Comparison of ENCODE assay signal across 20 cellular contexts in genomic region chr3:127479449-127479848, GRCh38.
DNase-seq lines count a peak whose midpoint lies in the region; TF ChIP-seq lines count a peak whose summit lies in the region.
"Had no signal": no experiment of that assay in that cellular context is flagged by ENCODE, and none has a peak within 500 bp of the region (broad histone marks: within the 10 kb centered on the region; RNA-seq: fewer than 3 reads in every experiment).

No MANE protein-coding gene starts in this region.

- no peak overlapping the region for H3K4me3 Mint-ChIP-seq in CD14-positive monocyte
- no peak overlapping the region for H3K4me3 Mint-ChIP-seq in endodermal cell
- H3K4me3 Mint-ChIP-seq: activated T-helper 17 cell treated with anti-CD3 and anti-CD28 coated beads, Interleukin-2, amount 50 U/mL, for 72 hours; dendritic cell treated with granulocyte-macrophage colony-stimulating factor and Interleukin-4, amounts not matched to agents 40 ng/mL and 50 ng/mL, for 4 days; stimulated activated effector memory CD8-positive, alpha-beta T cell treated with anti-CD3 and anti-CD28 coated beads, Interleukin-12 subunit alpha, Interleukin-12 subunit beta, amount 100 ng/mL, for 72 hours; T-helper 2 cell treated with Interferon-gamma antibody and Interleukin-4, amounts not matched to agents 5 μg/mL and 100 μg/mL, for 36 hours had no signal

- H3K36me3 Mint-ChIP-seq in CD14-positive monocyte (no peaks in the 10 kb centered on the region), endodermal cell (ENCODE audit: low read depth) (no peaks in the 10 kb centered on the region)

- WGBS in endodermal cell (ENCODE audit: insufficient coverage in 1 of 2, insufficient read length in 1 of 2), 2 experiments = 65 to 74% methylated on average over 11 to 12 of the region's 12 CpGs

- H3K4me2 ChIP-seq in osteoblast (ENCODE audit: insufficient read depth, low read length) = no peak overlapping the region

- H3K27ac Mint-ChIP-seq in CD14-positive monocyte (no peak overlapping the region), endodermal cell (no peak overlapping the region)
- H3K27ac Mint-ChIP-seq: activated T-helper 17 cell treated with anti-CD3 and anti-CD28 coated beads, Interleukin-2, amount 50 U/mL, for 72 hours; dendritic cell treated with granulocyte-macrophage colony-stimulating factor and Interleukin-4, amounts not matched to agents 40 ng/mL and 50 ng/mL, for 4 days; stimulated activated effector memory CD8-positive, alpha-beta T cell treated with anti-CD3 and anti-CD28 coated beads, Interleukin-12 subunit alpha, Interleukin-12 subunit beta, amount 100 ng/mL, for 72 hours; T-helper 2 cell treated with Interferon-gamma antibody and Interleukin-4, amounts not matched to agents 5 μg/mL and 100 μg/mL, for 36 hours had no signal

- H3K9me3 ChIP-seq in BE2C (no peaks in the 10 kb centered on the region), endodermal cell (ENCODE audit: control insufficient read depth, low read length) (no peaks in the 10 kb centered on the region), osteoblast (ENCODE audit: low read depth, low read length) (no peaks in the 10 kb centered on the region)
- H3K9me3 ChIP-seq: breast epithelium, Caco-2, neutrophil, thoracic aorta had no signal

- TF ChIP-seq CTCF in BE2C (IDR thresholded peaks at IDR 0.05; ENCODE audit: low read depth, low read length) (no peak), CD14-positive monocyte (IDR thresholded peaks at IDR 0.05) (no peak), endodermal cell (conservative IDR thresholded peaks at IDR 0.05) (no peak), osteoblast (IDR thresholded peaks at IDR 0.05; ENCODE audit: extremely low read depth, low read depth, low read length) (no peak)

- H3K27me3 Mint-ChIP-seq in CD14-positive monocyte (ENCODE audit: low read depth in 3 of 3) = peaks cover 10 to 23% (median 17%) of the 10 kb centered on the region in 3 donors
- H3K27me3 Mint-ChIP-seq in endodermal cell (ENCODE audit: insufficient read depth) = peaks cover 6% of the 10 kb centered on the region

- H3K27ac ChIP-seq in endodermal cell (ENCODE audit: low read depth, low read length) (peak overlapping the region; percentile 47), osteoblast (ENCODE audit: low read depth, low read length) (no peak overlapping the region)
- H3K27ac ChIP-seq: breast epithelium, neutrophil, thoracic aorta had no signal

- intact Hi-C loops in CD14-positive monocyte (cut with micrococcal nuclease) = no loop called here

- H3K27me3 ChIP-seq in BE2C = no peaks in the 10 kb centered on the region
- H3K27me3 ChIP-seq in endodermal cell (ENCODE audit: control insufficient read depth, insufficient read depth, low read length, poor library complexity, severe bottlenecking) = no peaks in the 10 kb centered on the region
- H3K27me3 ChIP-seq in osteoblast (ENCODE audit: insufficient read depth, low read length) = peaks cover 10% of the 10 kb centered on the region
- H3K27me3 ChIP-seq: breast epithelium had no signal

- no peaks in the 10 kb centered on the region for H3K9me3 Mint-ChIP-seq in CD14-positive monocyte
- no peaks in the 10 kb centered on the region for H3K9me3 Mint-ChIP-seq in endodermal cell
- H3K9me3 Mint-ChIP-seq: activated T-helper 17 cell treated with anti-CD3 and anti-CD28 coated beads, Interleukin-2, amount 50 U/mL, for 72 hours; dendritic cell treated with granulocyte-macrophage colony-stimulating factor and Interleukin-4, amounts not matched to agents 40 ng/mL and 50 ng/mL, for 4 days; stimulated activated effector memory CD8-positive, alpha-beta T cell treated with anti-CD3 and anti-CD28 coated beads, Interleukin-12 subunit alpha, Interleukin-12 subunit beta, amount 100 ng/mL, for 72 hours; T-helper 2 cell treated with Interferon-gamma antibody and Interleukin-4, amounts not matched to agents 5 μg/mL and 100 μg/mL, for 36 hours had no signal

- H2AFZ ChIP-seq in osteoblast (ENCODE audit: low read length) = no peak overlapping the region

- H3K4me1 ChIP-seq in BE2C (peaks cover 10% of the 10 kb centered on the region), endodermal cell (ENCODE audit: control insufficient read depth, insufficient read depth, low read length) (no peaks in the 10 kb centered on the region), osteoblast (ENCODE audit: insufficient read depth, low read length) (no peaks in the 10 kb centered on the region)
- H3K4me1 ChIP-seq: breast epithelium, Caco-2 had no signal

- no peak overlapping the region for H3K9ac ChIP-seq in endodermal cell (ENCODE audit: extremely low read depth, low read length, poor library complexity, severe bottlenecking)

- H3K4me3 ChIP-seq in BE2C (ENCODE audit: low read depth, low read length) (no peak overlapping the region), endodermal cell (ENCODE audit: low read length) (no peak overlapping the region), osteoblast (ENCODE audit: insufficient read depth, low read length) (no peak overlapping the region)
- H3K4me3 ChIP-seq: breast epithelium, thoracic aorta had no signal

- no peaks in the 10 kb centered on the region for H3K36me3 ChIP-seq in BE2C
- no peaks in the 10 kb centered on the region for H3K36me3 ChIP-seq in endodermal cell (ENCODE audit: control insufficient read depth, insufficient read depth, low read length)
- H3K36me3 ChIP-seq in osteoblast (ENCODE audit: insufficient read depth, low read length) = no peaks in the 10 kb centered on the region
- H3K36me3 ChIP-seq: breast epithelium, neutrophil, thoracic aorta had no signal

- H3K4me1 Mint-ChIP-seq in CD14-positive monocyte (no peaks in the 10 kb centered on the region), endodermal cell (no peaks in the 10 kb centered on the region)
- H3K4me1 Mint-ChIP-seq: activated T-helper 17 cell treated with anti-CD3 and anti-CD28 coated beads, Interleukin-2, amount 50 U/mL, for 72 hours had no signal

- DNase-seq in BE2C (peak; percentile 75), CD14-positive monocyte (ENCODE audit: low spot score) (peak; percentile 15), endodermal cell (peak; percentile 68), osteoblast (ENCODE audit: insufficient read length, low spot score, missing footprints) (peak; percentile 57), cerebellar cortex (ENCODE audit: low spot score) (no peak), NCI-H2081 (lab: John Stamatoyannopoulos, UW) (no peak)
- no peak for DNase-seq in stimulated activated naive CD4-positive, alpha-beta T cell (lab: John Stamatoyannopoulos, UW)
- DNase-seq: KBM-7, midbrain, NCI-H1048, NCI-H774, PC-3 had no signal

- H3K79me2 ChIP-seq in osteoblast (ENCODE audit: insufficient read depth, low read length) = no peaks in the 10 kb centered on the region

- H4K20me1 ChIP-seq in osteoblast (ENCODE audit: insufficient read depth, low read length) = no peaks in the 10 kb centered on the region

Comparison
In these comparisons a context has a peak if more than half of its experiments do, and no peak if none do; other contexts are left out.
1. DNase-seq: peak in BE2C (single experiment), CD14-positive monocyte (single experiment), endodermal cell (single experiment) and osteoblast (single experiment); none in stimulated activated naive CD4-positive, alpha-beta T cell (0 of 6), cerebellar cortex (single experiment) and NCI-H2081 (0 of 2).